In the genomic region with DNA sequence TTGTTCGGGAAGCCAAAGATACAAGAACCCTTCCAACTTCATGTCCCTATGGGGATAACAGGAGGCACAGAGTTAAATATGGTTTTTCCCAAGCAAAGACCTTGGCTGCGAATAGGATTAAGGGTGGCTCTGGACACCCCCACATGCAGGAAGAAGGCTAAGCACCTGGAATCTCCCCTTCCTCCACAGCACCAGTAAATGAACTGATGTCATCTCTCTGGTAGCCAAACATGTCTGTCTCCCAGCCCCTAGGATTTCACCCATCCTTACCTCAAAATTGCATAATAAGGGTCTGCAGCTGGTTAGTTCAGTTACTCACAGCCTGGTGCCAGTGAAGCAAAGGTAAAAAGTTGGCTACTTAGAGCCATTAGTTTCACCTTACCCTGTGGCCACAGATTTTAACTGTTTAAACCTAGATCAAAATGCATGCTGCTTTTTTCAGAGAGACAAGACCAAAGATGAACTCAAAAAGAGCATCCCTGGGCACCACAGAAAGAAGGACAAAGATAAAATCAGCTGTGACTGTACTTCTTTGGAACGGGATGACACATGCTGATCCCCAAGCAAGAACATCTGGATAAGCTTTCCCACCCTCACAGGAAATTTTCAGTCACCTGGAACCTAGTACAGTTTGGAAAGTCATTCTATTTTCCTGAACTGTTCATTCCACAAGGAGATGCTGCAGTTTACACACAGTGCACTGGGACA, we compare ENCODE assay signal across 10 cellular contexts.
DNase-seq lines count a peak whose midpoint lies in the region; ATAC-seq, FAIRE-seq and TF ChIP-seq lines count a peak whose summit lies in the region.
"Had no signal": no experiment of that assay in that cellular context is flagged by ENCODE, and none has a peak within 500 bp of the region (broad histone marks: within the 10 kb centered on the region; RNA-seq: fewer than 3 reads in every experiment).

No MANE protein-coding gene starts in this region.

- H4K20me1 ChIP-seq in astrocyte (ENCODE audit: insufficient read depth, low read length), result no peaks in the 10 kb centered on the region

- H2AFZ ChIP-seq in astrocyte (ENCODE audit: low read depth, low read length), result no peak overlapping the region
- H2AFZ ChIP-seq: neural progenitor cell had no signal

- TF ChIP-seq CTCF in astrocyte (IDR thresholded peaks at IDR 0.05; ENCODE audit: insufficient read depth, low read depth, low read length) (no peak), upper lobe of right lung (IDR thresholded peaks at IDR 0.05) (no peak)

- peak overlapping the region; percentile 32 for H3K9ac ChIP-seq in astrocyte (ENCODE audit: low read length)
- H3K9ac ChIP-seq: neural progenitor cell had no signal

- H3K27ac ChIP-seq in astrocyte (ENCODE audit: low read depth, low read length), result peak overlapping the region; percentile 80
- H3K27ac ChIP-seq in upper lobe of right lung, result peak overlapping the region; percentile 73
- H3K27ac ChIP-seq: C4-2B, neural progenitor cell had no signal

- peaks cover 4% of the 10 kb centered on the region for H3K27me3 Mint-ChIP-seq in activated naive CD8-positive, alpha-beta T cell treated with anti-CD3 and anti-CD28 coated beads, Interleukin-2, amount 10 ng/mL, durations not matched to agents 7 days and 5 days
- peaks cover 3% of the 10 kb centered on the region for H3K27me3 Mint-ChIP-seq in activated naive CD8-positive, alpha-beta T cell treated with anti-CD3 and anti-CD28 coated beads for 36 hours
- no peaks in the 10 kb centered on the region for H3K27me3 Mint-ChIP-seq in astrocyte (ENCODE audit: low read depth, unreplicated experiment)

- no peaks in the 10 kb centered on the region for H3K9me3 Mint-ChIP-seq in activated naive CD8-positive, alpha-beta T cell treated with anti-CD3 and anti-CD28 coated beads, Interleukin-2, amount 10 ng/mL, durations not matched to agents 7 days and 5 days
- H3K9me3 Mint-ChIP-seq in activated naive CD8-positive, alpha-beta T cell treated with anti-CD3 and anti-CD28 coated beads for 36 hours, result no peaks in the 10 kb centered on the region
- H3K9me3 Mint-ChIP-seq in astrocyte (ENCODE audit: unreplicated experiment), result peaks cover 2% of the 10 kb centered on the region

- H3K4me1 ChIP-seq in astrocyte (ENCODE audit: insufficient read depth, low read length), result peaks cover 40% of the 10 kb centered on the region
- H3K4me1 ChIP-seq in upper lobe of right lung, result peaks cover 40% of the 10 kb centered on the region

- no peak for FAIRE-seq in astrocyte (lab: Jason Lieb, UNC)

- peaks cover 16% of the 10 kb centered on the region for H3K79me2 ChIP-seq in astrocyte (ENCODE audit: insufficient read depth, low read length)

- H3K36me3 ChIP-seq in astrocyte (ENCODE audit: insufficient read depth, low read length), result no peaks in the 10 kb centered on the region
- no peaks in the 10 kb centered on the region for H3K36me3 ChIP-seq in upper lobe of right lung
- H3K36me3 ChIP-seq: neural progenitor cell had no signal

- H3K4me3 ChIP-seq in astrocyte (ENCODE audit: insufficient read depth, low read depth, low read length) (no peak overlapping the region), upper lobe of right lung (no peak overlapping the region)
- H3K4me3 ChIP-seq: neural progenitor cell had no signal

- no peak for ATAC-seq in activated naive CD8-positive, alpha-beta T cell treated with anti-CD3 and anti-CD28 coated beads, Interleukin-2, amount 10 ng/mL, durations not matched to agents 7 days and 5 days (ENCODE audit: low read depth)
- ATAC-seq in upper lobe of right lung (no peak), GM18511 (IDR thresholded peaks at IDR 0.05; ENCODE audit: unreplicated experiment) (no peak), GM19324 (IDR thresholded peaks at IDR 0.05; ENCODE audit: low FRiP score, unreplicated experiment) (no peak)

- intact Hi-C loops in upper lobe of right lung (cut with DNase I), result no loop called here

- DNase-seq in activated naive CD8-positive, alpha-beta T cell treated with anti-CD3 and anti-CD28 coated beads, Interleukin-2, amount 10 ng/mL, durations not matched to agents 7 days and 5 days, result no peak
- DNase-seq in activated naive CD8-positive, alpha-beta T cell treated with anti-CD3 and anti-CD28 coated beads for 36 hours, result no peak
- DNase-seq in astrocyte (ENCODE audit: low read depth), result peak; percentile 93
- peak; percentile 66 for DNase-seq in kidney glomerular epithelial cell (lab: John Stamatoyannopoulos, UW)
- DNase-seq in upper lobe of right lung, result no peak
- no peak for DNase-seq in NCI-H1436 treated with DMSO at 0.1 percent for 48 hours (lab: John Stamatoyannopoulos, UW)

- H3K9me3 ChIP-seq in astrocyte (ENCODE audit: insufficient read depth, low read depth, low read length) (no peaks in the 10 kb centered on the region), upper lobe of right lung (no peaks in the 10 kb centered on the region)

- no peak overlapping the region for H3K4me3 Mint-ChIP-seq in activated naive CD8-positive, alpha-beta T cell treated with anti-CD3 and anti-CD28 coated beads, Interleukin-2, amount 10 ng/mL, durations not matched to agents 7 days and 5 days
- no peak overlapping the region for H3K4me3 Mint-ChIP-seq in activated naive CD8-positive, alpha-beta T cell treated with anti-CD3 and anti-CD28 coated beads for 36 hours
- H3K4me3 Mint-ChIP-seq in astrocyte (ENCODE audit: unreplicated experiment), result peak overlapping the region; percentile 34
- H3K4me3 Mint-ChIP-seq: neural progenitor cell had no signal

- H3K27me3 ChIP-seq in astrocyte (ENCODE audit: insufficient read depth, low read length) (no peaks in the 10 kb centered on the region), upper lobe of right lung (no peaks in the 10 kb centered on the region)
- H3K27me3 ChIP-seq: neural progenitor cell had no signal

- H3K27ac Mint-ChIP-seq in activated naive CD8-positive, alpha-beta T cell treated with anti-CD3 and anti-CD28 coated beads, Interleukin-2, amount 10 ng/mL, durations not matched to agents 7 days and 5 days, result peak overlapping the region; percentile 4
- no peak overlapping the region for H3K27ac Mint-ChIP-seq in activated naive CD8-positive, alpha-beta T cell treated with anti-CD3 and anti-CD28 coated beads for 36 hours
- H3K27ac Mint-ChIP-seq in astrocyte (ENCODE audit: unreplicated experiment), result peak overlapping the region; percentile 94

- POLR2A ChIA-PET in activated naive CD8-positive, alpha-beta T cell treated with anti-CD3 and anti-CD28 coated beads, Interleukin-2, amount 10 ng/mL, durations not matched to agents 7 days and 5 days (lab: Charles Lee), result interaction anchor here (1.0 kb wide), 1 partner anchor 627 kb away, joined by 3 read pairs; the partner anchor contains the start of gene ZNF143

- peaks cover 1% of the 10 kb centered on the region for H3K36me3 Mint-ChIP-seq in activated naive CD8-positive, alpha-beta T cell treated with anti-CD3 and anti-CD28 coated beads, Interleukin-2, amount 10 ng/mL, durations not matched to agents 7 days and 5 days
- no peaks in the 10 kb centered on the region for H3K36me3 Mint-ChIP-seq in activated naive CD8-positive, alpha-beta T cell treated with anti-CD3 and anti-CD28 coated beads for 36 hours
- H3K36me3 Mint-ChIP-seq in astrocyte (ENCODE audit: low read depth, unreplicated experiment), result peaks cover 20% of the 10 kb centered on the region

- peaks cover 16% of the 10 kb centered on the region for H3K4me1 Mint-ChIP-seq in activated naive CD8-positive, alpha-beta T cell treated with anti-CD3 and anti-CD28 coated beads, Interleukin-2, amount 10 ng/mL, durations not matched to agents 7 days and 5 days
- H3K4me1 Mint-ChIP-seq in activated naive CD8-positive, alpha-beta T cell treated with anti-CD3 and anti-CD28 coated beads for 36 hours, result peaks cover 7% of the 10 kb centered on the region
- H3K4me1 Mint-ChIP-seq in astrocyte (ENCODE audit: low read depth, unreplicated experiment), result peaks cover 54% of the 10 kb centered on the region

- peak overlapping the region; percentile 37 for H3K4me2 ChIP-seq in astrocyte (ENCODE audit: low read length)

Comparison
In these comparisons a context has a peak if more than half of its experiments do, and no peak if none do; other contexts are left out.
1. DNase-seq: peak in astrocyte (single experiment) and kidney glomerular epithelial cell (single experiment); none in activated naive CD8-positive, alpha-beta T cell treated with anti-CD3 and anti-CD28 coated beads, Interleukin-2, amount 10 ng/mL, durations not matched to agents 7 days and 5 days (single experiment), activated naive CD8-positive, alpha-beta T cell treated with anti-CD3 and anti-CD28 coated beads for 36 hours (single experiment), upper lobe of right lung (single experiment) and NCI-H1436 treated with DMSO at 0.1 percent for 48 hours (single experiment).